8 cellular contexts compared by ENCODE assay signal in the genomic region with DNA sequence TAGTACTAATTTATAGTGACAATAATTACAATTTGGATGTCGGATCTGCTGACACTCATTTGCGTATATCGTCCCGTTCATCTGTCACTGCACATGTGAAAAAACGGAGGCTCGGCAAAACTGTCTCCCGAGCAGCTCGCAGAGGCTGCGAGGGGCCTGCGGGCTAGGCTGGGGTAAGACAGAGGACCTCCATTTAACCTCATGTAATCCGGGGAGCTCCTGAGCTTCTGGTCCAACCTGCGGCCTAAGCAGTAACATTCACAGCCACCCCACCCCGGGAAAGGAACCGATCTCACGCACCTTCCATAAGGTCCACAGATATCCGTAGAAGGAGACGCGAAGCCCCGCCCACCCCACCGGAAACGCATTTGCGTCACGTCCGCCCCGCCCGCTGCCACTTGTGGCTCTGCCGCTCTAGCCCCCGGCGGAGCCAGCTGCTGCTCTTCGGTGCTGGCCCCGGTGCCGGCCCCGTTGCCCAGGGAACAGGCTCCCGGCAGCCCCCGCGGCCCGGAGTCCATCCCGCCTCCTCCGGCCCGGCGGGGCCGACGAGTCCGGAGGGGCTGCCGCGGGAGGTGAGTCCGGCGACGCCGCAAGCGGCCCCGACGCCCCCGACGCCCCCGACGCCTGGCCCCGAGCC. TPM values are rescaled to one million over a fixed set of nuclear protein-coding genes. Genes with fewer than 3 reads are reported as not detected.
DNase-seq lines count a peak whose midpoint lies in the region; ATAC-seq and TF ChIP-seq lines count a peak whose summit lies in the region.

CINP (minus strand) TSS at position 346 of the 637 bp plus-strand sequence; CDS start at position 307, 39 bp downstream.
A gene with protein sequence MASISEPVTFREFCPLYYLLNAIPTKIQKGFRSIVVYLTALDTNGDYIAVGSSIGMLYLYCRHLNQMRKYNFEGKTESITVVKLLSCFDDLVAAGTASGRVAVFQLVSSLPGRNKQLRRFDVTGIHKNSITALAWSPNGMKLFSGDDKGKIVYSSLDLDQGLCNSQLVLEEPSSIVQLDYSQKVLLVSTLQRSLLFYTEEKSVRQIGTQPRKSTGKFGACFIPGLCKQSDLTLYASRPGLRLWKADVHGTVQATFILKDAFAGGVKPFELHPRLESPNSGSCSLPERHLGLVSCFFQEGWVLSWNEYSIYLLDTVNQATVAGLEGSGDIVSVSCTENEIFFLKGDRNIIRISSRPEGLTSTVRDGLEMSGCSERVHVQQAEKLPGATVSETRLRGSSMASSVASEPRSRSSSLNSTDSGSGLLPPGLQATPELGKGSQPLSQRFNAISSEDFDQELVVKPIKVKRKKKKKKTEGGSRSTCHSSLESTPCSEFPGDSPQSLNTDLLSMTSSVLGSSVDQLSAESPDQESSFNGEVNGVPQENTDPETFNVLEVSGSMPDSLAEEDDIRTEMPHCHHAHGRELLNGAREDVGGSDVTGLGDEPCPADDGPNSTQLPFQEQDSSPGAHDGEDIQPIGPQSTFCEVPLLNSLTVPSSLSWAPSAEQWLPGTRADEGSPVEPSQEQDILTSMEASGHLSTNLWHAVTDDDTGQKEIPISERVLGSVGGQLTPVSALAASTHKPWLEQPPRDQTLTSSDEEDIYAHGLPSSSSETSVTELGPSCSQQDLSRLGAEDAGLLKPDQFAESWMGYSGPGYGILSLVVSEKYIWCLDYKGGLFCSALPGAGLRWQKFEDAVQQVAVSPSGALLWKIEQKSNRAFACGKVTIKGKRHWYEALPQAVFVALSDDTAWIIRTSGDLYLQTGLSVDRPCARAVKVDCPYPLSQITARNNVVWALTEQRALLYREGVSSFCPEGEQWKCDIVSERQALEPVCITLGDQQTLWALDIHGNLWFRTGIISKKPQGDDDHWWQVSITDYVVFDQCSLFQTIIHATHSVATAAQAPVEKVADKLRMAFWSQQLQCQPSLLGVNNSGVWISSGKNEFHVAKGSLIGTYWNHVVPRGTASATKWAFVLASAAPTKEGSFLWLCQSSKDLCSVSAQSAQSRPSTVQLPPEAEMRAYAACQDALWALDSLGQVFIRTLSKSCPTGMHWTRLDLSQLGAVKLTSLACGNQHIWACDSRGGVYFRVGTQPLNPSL (N-terminal part only) (plus strand): TSS at position 397 of the 637 bp plus-strand sequence. CDS start 13,781 bp downstream, outside the sequence.

- peak within 1 kb of the TSS; percentile 88 for H3K27ac Mint-ChIP-seq in activated T-cell treated with anti-CD3 and anti-CD28 coated beads, Interleukin-2, amount 50 U/mL, for 72 hours

- H3K4me1 ChIP-seq in Peyer's patch (peaks cover 0 to 17% (median 5%) of the 10 kb centered on the region in 4 donors), esophagus squamous epithelium (peaks cover 15 to 36% (median 19%) of the 10 kb centered on the region in 3 donors)

- peaks cover 11% of the 10 kb centered on the region; the same call in 1 of the 2 replicates for H3K36me3 ChIP-seq in KOPT-K1 (ENCODE audit: insufficient read depth, low read length)
- H3K36me3 ChIP-seq in Peyer's patch = peaks cover 0 to 13% (median 0%) of the 10 kb centered on the region in 3 donors
- H3K36me3 ChIP-seq in esophagus squamous epithelium = peaks cover 0 to 27% (median 8%) of the 10 kb centered on the region in 3 donors

- H3K4me3 ChIP-seq in Peyer's patch (peak within 1 kb of the TSS; percentile 64 to 90 (median 82)), esophagus squamous epithelium (peak within 1 kb of the TSS; percentile 75 to 99 (median 85))

- no peak for TF ChIP-seq CTCF in Peyer's patch (IDR thresholded peaks at IDR 0.05)
- no peak for TF ChIP-seq CTCF in esophagus squamous epithelium (IDR thresholded peaks at IDR 0.05)

- DNase-seq in DMS79 (lab: John Stamatoyannopoulos, UW) (peak; percentile 93), Peyer's patch (peak; percentile 99), esophagus squamous epithelium (lab: John Stamatoyannopoulos, UW) (peak; percentile 82), myocyte (ENCODE audit: low read depth) (peak; percentile 96)
- peak; percentile 97 to 98 for DNase-seq in activated T-cell treated with anti-CD3 and anti-CD28 coated beads, Interleukin-2, amount 50 U/mL, for 72 hours
- DNase-seq in stimulated activated CD8-positive, alpha-beta memory T cell treated with anti-CD3 and anti-CD28 coated beads, Interleukin-7, amount 100 ng/mL, for 4 hours (ENCODE audit: low read depth in 2 of 2) = peak; percentile 94 to 95

- H3K4me3 Mint-ChIP-seq in activated T-cell treated with anti-CD3 and anti-CD28 coated beads, Interleukin-2, amount 50 U/mL, for 72 hours = peak within 1 kb of the TSS; percentile 77 to 88

- intact Hi-C loops in esophagus squamous epithelium (cut with DNase I) = no loop called here

- TF ChIP-seq POLR2A in Peyer's patch (IDR thresholded peaks at IDR 0.05) = peak; percentile 64 to 68
- TF ChIP-seq POLR2A in esophagus squamous epithelium (IDR thresholded peaks at IDR 0.05) = peak in 3 of 4 donors; percentile 14 to 81 (median 73)

- peaks cover 36% of the 10 kb centered on the region for H3K4me1 Mint-ChIP-seq in activated T-cell treated with anti-CD3 and anti-CD28 coated beads, Interleukin-2, amount 50 U/mL, for 72 hours (ENCODE audit: low read depth)

- H3K27me3 ChIP-seq in Peyer's patch (no peaks in the 10 kb centered on the region), esophagus squamous epithelium (no peaks in the 10 kb centered on the region)

- H3K9me3 Mint-ChIP-seq in activated T-cell treated with anti-CD3 and anti-CD28 coated beads, Interleukin-2, amount 50 U/mL, for 72 hours = no peaks in the 10 kb centered on the region

- H3K27ac ChIP-seq in KOPT-K1 (ENCODE audit: low read depth, low read length, poor library complexity, severe bottlenecking) = peak within 1 kb of the TSS; percentile 72
- peak within 1 kb of the TSS; percentile 83 to 90 (median 88) for H3K27ac ChIP-seq in Peyer's patch
- peak within 1 kb of the TSS; percentile 90 to 96 (median 93) for H3K27ac ChIP-seq in esophagus squamous epithelium

- WGBS in esophagus squamous epithelium, 2 donors = 0% methylated on average over 14 to 17 of the region's 58 CpGs

- no peaks in the 10 kb centered on the region for H3K9me3 ChIP-seq in KOPT-K1 (ENCODE audit: insufficient read depth, low read length, poor library complexity, severe bottlenecking)
- no peaks in the 10 kb centered on the region for H3K9me3 ChIP-seq in Peyer's patch
- H3K9me3 ChIP-seq in esophagus squamous epithelium = no peaks in the 10 kb centered on the region

- H3K27me3 Mint-ChIP-seq in activated T-cell treated with anti-CD3 and anti-CD28 coated beads, Interleukin-2, amount 50 U/mL, for 72 hours (ENCODE audit: low read depth) = no peaks in the 10 kb centered on the region

- peak; percentile 92 for ATAC-seq in GM21786 (IDR thresholded peaks at IDR 0.05; ENCODE audit: unreplicated experiment)
- ATAC-seq in activated T-cell treated with anti-CD3 and anti-CD28 coated beads, Interleukin-2, amount 50 U/mL, for 72 hours (replicated peaks in 1 of 2) = peak; percentile 88 to 89

- peaks cover 2 to 6% of the 10 kb centered on the region in 2 donors for H3K36me3 Mint-ChIP-seq in activated T-cell treated with anti-CD3 and anti-CD28 coated beads, Interleukin-2, amount 50 U/mL, for 72 hours (ENCODE audit: insufficient read depth in 2 of 2)

RNA-seq across cellular contexts. Expression of gene CINP, which starts in this region (rescaled TPM):
- total RNA-seq in Peyer's patch = 10 to 100 TPM in 3 of 4 donors, 1 to 10 TPM in 1; 5.8 to 29.9 (median 24.8) TPM
- total RNA-seq in activated T-cell treated with anti-CD3 and anti-CD28 coated beads, Interleukin-2, amount 50 U/mL, for 72 hours = 10 to 100 TPM; 40.6 to 43.0 TPM
- total RNA-seq in esophagus squamous epithelium = 10 to 100 TPM; 23.2 to 42.4 (median 38.0) TPM
- total RNA-seq in myocyte = 50.2 and 55.5 TPM in 2 replicates
- polyA plus RNA-seq in myocyte (2012) = 47.7 TPM

RNA-seq across cellular contexts. Expression of the second gene that starts in this region (rescaled TPM):
- total RNA-seq in Peyer's patch (10 to 100 TPM; 21.5 to 45.3 (median 22.4) TPM), esophagus squamous epithelium (10 to 100 TPM in 3 of 4 donors, 1 to 10 TPM in 1; 5.4 to 18.1 (median 12.9) TPM), myocyte (11.7 and 15.8 TPM in 2 replicates)
- 1 to 10 TPM; 8.7 to 9.7 TPM for total RNA-seq in activated T-cell treated with anti-CD3 and anti-CD28 coated beads, Interleukin-2, amount 50 U/mL, for 72 hours
- 11.3 TPM for polyA plus RNA-seq in myocyte (2012)

Comparison
In these comparisons a context has a peak if more than half of its experiments do, and no peak if none do; other contexts are left out.
1. Peak in every context shown above with its lines: DNase-seq, ATAC-seq, H3K4me3 ChIP-seq and H3K27ac ChIP-seq.